1 cellular context compared by ENCODE assay signal in the genomic region with DNA sequence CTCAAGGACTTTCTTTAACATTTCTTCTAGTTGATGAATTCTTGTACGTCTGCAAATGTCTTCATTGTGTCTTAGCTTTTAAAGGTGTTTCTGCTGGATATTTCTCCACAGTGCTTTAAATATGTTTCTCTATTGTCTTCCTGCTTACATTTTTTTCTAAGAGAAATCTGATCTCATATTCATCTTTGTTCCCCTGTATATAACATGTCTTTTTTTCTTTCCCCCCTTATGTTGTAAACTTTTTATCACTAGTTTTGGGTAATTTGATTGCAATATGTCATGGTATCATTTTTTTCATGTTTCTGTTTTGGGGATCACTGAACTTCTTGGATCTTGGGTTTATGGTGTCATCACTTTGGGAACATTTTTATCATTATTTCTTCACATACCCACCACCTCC.
TF ChIP-seq lines count a peak whose summit lies in the region.

No MANE protein-coding gene starts in this region.

TF ChIP-seq in HEK293, 187 proteins besides CTCF, POLR2A, EP300 and RAD21:
- TF ChIP-seq, protein P1, sequence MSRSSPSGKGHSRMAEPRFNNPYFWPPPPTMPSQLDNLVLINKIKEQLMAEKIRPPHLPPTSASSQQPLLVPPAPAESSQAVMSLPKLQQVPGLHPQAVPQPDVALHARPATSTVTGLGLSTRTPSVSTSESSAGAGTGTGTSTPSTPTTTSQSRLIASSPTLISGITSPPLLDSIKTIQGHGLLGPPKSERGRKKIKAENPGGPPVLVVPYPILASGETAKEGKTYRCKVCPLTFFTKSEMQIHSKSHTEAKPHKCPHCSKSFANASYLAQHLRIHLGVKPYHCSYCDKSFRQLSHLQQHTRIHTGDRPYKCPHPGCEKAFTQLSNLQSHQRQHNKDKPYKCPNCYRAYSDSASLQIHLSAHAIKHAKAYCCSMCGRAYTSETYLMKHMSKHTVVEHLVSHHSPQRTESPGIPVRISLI (tag by site-specific recombination; IDR thresholded peaks at IDR 0.05): no peak
- peak; percentile 93 for TF ChIP-seq ZNF791 (tag by site-specific recombination; IDR thresholded peaks at IDR 0.05)
TF ChIP-seq in HEK293: peak in this region for 1.
